ENCODE assay signal across 9 cellular contexts in the genomic region with DNA sequence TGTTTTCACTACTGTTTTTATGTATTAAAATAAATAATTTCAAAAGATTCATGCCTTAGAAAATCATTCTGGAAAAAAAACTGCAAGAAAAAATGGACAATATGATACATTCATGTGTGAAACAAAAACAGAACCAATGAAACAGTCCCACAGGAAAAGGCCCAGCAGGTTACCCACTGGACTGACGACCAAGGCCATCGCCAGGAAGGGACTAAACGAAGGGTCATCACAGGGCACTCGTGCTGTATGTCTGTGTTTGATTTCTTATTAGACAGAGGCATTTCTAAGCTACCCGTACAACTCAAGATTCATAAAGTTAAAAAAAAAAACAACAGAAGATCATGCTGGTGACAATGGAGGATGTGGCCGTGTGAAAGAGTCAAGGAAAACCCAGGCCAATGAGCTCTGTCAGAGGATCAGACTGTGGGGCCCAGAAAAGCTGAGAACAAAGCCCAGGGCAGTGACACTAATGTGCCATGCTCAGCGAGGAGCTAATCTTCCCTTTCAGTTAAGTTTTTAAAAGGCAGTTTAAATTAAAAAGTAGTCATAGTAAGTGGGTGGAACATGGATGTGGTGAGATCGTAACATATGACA. TPM values are rescaled to one million over a fixed set of nuclear protein-coding genes. Genes with fewer than 3 reads are reported as not detected.
DNase-seq lines count a peak whose midpoint lies in the region; ATAC-seq and TF ChIP-seq lines count a peak whose summit lies in the region.
"Had no signal": no experiment of that assay in that cellular context is flagged by ENCODE, and none has a peak within 500 bp of the region (broad histone marks: within the 10 kb centered on the region; RNA-seq: fewer than 3 reads in every experiment).

No MANE protein-coding gene starts in this region.

- peaks cover 11% of the 10 kb centered on the region for H3K36me3 Mint-ChIP-seq in activated naive CD4-positive, alpha-beta T cell treated with anti-CD3 and anti-CD28 coated beads, Interleukin-2, amount 50 U/mL, for 24 hours
- H3K36me3 Mint-ChIP-seq in naive B cell, result no peaks in the 10 kb centered on the region

- no peaks in the 10 kb centered on the region for H3K27me3 Mint-ChIP-seq in activated naive CD4-positive, alpha-beta T cell treated with anti-CD3 and anti-CD28 coated beads, Interleukin-2, amount 50 U/mL, for 24 hours
- H3K27me3 Mint-ChIP-seq in naive B cell, result no peaks in the 10 kb centered on the region

- peak overlapping the region; percentile 84 for H3K4me3 Mint-ChIP-seq in activated naive CD4-positive, alpha-beta T cell treated with anti-CD3 and anti-CD28 coated beads, Interleukin-2, amount 50 U/mL, for 24 hours
- peak overlapping the region; percentile 71 to 90 (median 86) for H3K4me3 Mint-ChIP-seq in naive B cell

- H3K36me3 ChIP-seq in body of pancreas (replicated peaks in 1 of 2; ENCODE audit: insufficient read depth in 1 of 2, low read depth in 2 of 2), result peaks cover 0 to 3% of the 10 kb centered on the region in 2 donors
- H3K36me3 ChIP-seq in transverse colon, result no peaks in the 10 kb centered on the region

- peak overlapping the region; percentile 100 for H3K27ac Mint-ChIP-seq in activated naive CD4-positive, alpha-beta T cell treated with anti-CD3 and anti-CD28 coated beads, Interleukin-2, amount 50 U/mL, for 24 hours
- H3K27ac Mint-ChIP-seq in naive B cell, result peak overlapping the region; percentile 92 to 100 (median 99)

- TF ChIP-seq EP300 in transverse colon (IDR thresholded peaks at IDR 0.05; ENCODE audit: low read depth), result no peak

- no peaks in the 10 kb centered on the region for H3K27me3 ChIP-seq in body of pancreas
- no peaks in the 10 kb centered on the region for H3K27me3 ChIP-seq in transverse colon

- intact Hi-C loops in body of pancreas (cut with DNase I), result loop anchor here (10.0 kb wide), 2 partner anchors 78 to 138 kb away; a partner anchor contains a TSS
- intact Hi-C loops in transverse colon (cut with DNase I; ENCODE audit: low total_unique reads), result loop anchor here (5.0 kb wide), 1 partner anchor 131 kb away; no protein-coding TSS in a partner anchor

- no peak for DNase-seq in activated naive CD4-positive, alpha-beta T cell (lab: John Stamatoyannopoulos, UW)
- DNase-seq in body of pancreas (no peak), naive B cell (no peak), transverse colon (no peak), midbrain (lab: John Stamatoyannopoulos, UW) (no peak), middle frontal gyrus (ENCODE audit: extremely low spot score, low spot score) (no peak)

- TF ChIP-seq CTCF in body of pancreas (IDR thresholded peaks at IDR 0.05), result no peak
- TF ChIP-seq CTCF in transverse colon (IDR thresholded peaks at IDR 0.05), result no peak

- no peak for TF ChIP-seq POLR2A in body of pancreas (IDR thresholded peaks at IDR 0.05)
- no peak for TF ChIP-seq POLR2A in transverse colon (IDR thresholded peaks at IDR 0.05)

- H3K9me3 ChIP-seq in body of pancreas (no peaks in the 10 kb centered on the region), transverse colon (no peaks in the 10 kb centered on the region)
- H3K9me3 ChIP-seq: HAP-1 had no signal

- H3K4me1 ChIP-seq in body of pancreas, result peaks cover 32% of the 10 kb centered on the region
- peaks cover 33 to 90% (median 61%) of the 10 kb centered on the region in 4 donors for H3K4me1 ChIP-seq in transverse colon
- H3K4me1 ChIP-seq: HAP-1 had no signal

- H3K9me3 Mint-ChIP-seq in activated naive CD4-positive, alpha-beta T cell treated with anti-CD3 and anti-CD28 coated beads, Interleukin-2, amount 50 U/mL, for 24 hours, result no peaks in the 10 kb centered on the region
- H3K9me3 Mint-ChIP-seq in naive B cell, result no peaks in the 10 kb centered on the region

- H3K4me1 Mint-ChIP-seq in activated naive CD4-positive, alpha-beta T cell treated with anti-CD3 and anti-CD28 coated beads, Interleukin-2, amount 50 U/mL, for 24 hours, result peaks cover 92% of the 10 kb centered on the region
- peaks cover 70 to 95% (median 86%) of the 10 kb centered on the region in 3 donors for H3K4me1 Mint-ChIP-seq in naive B cell

- H3K4me3 ChIP-seq in body of pancreas, result no peak overlapping the region
- no peak overlapping the region for H3K4me3 ChIP-seq in transverse colon
- H3K4me3 ChIP-seq: HAP-1 had no signal

- ATAC-seq in body of pancreas (no peak), naive B cell (ENCODE audit: low read depth in 2 of 2) (no peak), GM18867 (IDR thresholded peaks at IDR 0.05; ENCODE audit: unreplicated experiment) (no peak)

- WGBS in body of pancreas, 2 donors, result 72 to 78% methylated on average over 8 of the region's 8 CpGs
- 78 to 81% methylated on average over 3 to 8 of the region's 8 CpGs for WGBS in transverse colon (ENCODE audit: low coverage in 1 of 2), 2 donors

- H3K27ac ChIP-seq in body of pancreas (peak overlapping the region; percentile 46 to 79 (median 58)), transverse colon (peak overlapping the region; percentile 77 to 90 (median 82))

- in situ Hi-C loops in transverse colon (cut with MboI; ENCODE audit: low pct_ligation_motif_present in 1 of 4, low pct_unique_long_range_greater_than_20kb in 1 of 4, low sequenced_read_pairs in 3 of 4), result loop anchor here (10.0 to 25.0 kb wide), 3 partner anchors 78 to 128 kb away; a partner anchor contains a TSS

RNA-seq across cellular contexts. Expression of a gene that starts 31.8 kb away (rescaled TPM):
- total RNA-seq in body of pancreas, result 10 to 100 TPM; 20.1 to 29.1 TPM
- polyA plus RNA-seq in naive B cell (ENCODE audit: low read depth in 6 of 6), result 100 to 1,000 TPM; 178 to 217 (median 195) TPM
- 10 to 100 TPM in 3 of 4 donors, 1 to 10 TPM in 1; 6.2 to 90.8 (median 27.2) TPM for total RNA-seq in transverse colon

RNA-seq across cellular contexts. Expression of a gene that starts 33.4 kb away (rescaled TPM):
- total RNA-seq in body of pancreas, result 10 to 100 TPM in 1 of 2 donors, 1 to 10 TPM in 1; 6.0 to 18.5 TPM
- 1 to 10 TPM in 5 of 6 donors, not detected in 1; 2.9 to 8.2 (median 4.2) TPM for polyA plus RNA-seq in naive B cell (ENCODE audit: low read depth in 6 of 6)
- total RNA-seq in transverse colon, result 10 to 100 TPM in 2 of 4 donors, 1 to 10 TPM in 2; 4.4 to 14.2 (median 9.2) TPM
